In genomic region chr11:326842-327580, GRCh38 we compare ENCODE assay signal across 9 cellular contexts. TPM values are rescaled to one million over a fixed set of nuclear protein-coding genes. Genes with fewer than 3 reads are reported as not detected.
DNase-seq lines count a peak whose midpoint lies in the region; ATAC-seq, FAIRE-seq and TF ChIP-seq lines count a peak whose summit lies in the region.
"Had no signal": no experiment of that assay in that cellular context is flagged by ENCODE, and none has a peak within 500 bp of the region (broad histone marks: within the 10 kb centered on the region; RNA-seq: fewer than 3 reads in every experiment).

No MANE protein-coding gene starts in this region.

- ATAC-seq in GM18502 (IDR thresholded peaks at IDR 0.05; ENCODE audit: poor library complexity, unreplicated experiment) (peak; percentile 74), HG02840 (IDR thresholded peaks at IDR 0.05; ENCODE audit: low FRiP score, unreplicated experiment) (peak; percentile 52)

- peak overlapping the region; percentile 14 for H4K8ac ChIP-seq in mesenchymal stem cell (ENCODE audit: low read length)

- 70% methylated on average over 18 of the region's 19 CpGs for WGBS in mesenchymal stem cell

- peak overlapping the region; percentile 0 for H3K4me2 ChIP-seq in mesenchymal stem cell (ENCODE audit: low read length, poor library complexity, severe bottlenecking)

- no peak for FAIRE-seq in HTR-8/SVneo (lab: Jason Lieb, UNC)
- FAIRE-seq: TTC549 had no signal

- H3K23ac ChIP-seq in mesenchymal stem cell (ENCODE audit: low read length in 2 of 2): no peak overlapping the region

- H3K4me1 ChIP-seq in mesenchymal stem cell (ENCODE audit: control insufficient read depth, insufficient read depth, low read depth, low read length): peaks cover 25% of the 10 kb centered on the region
- H3K4me1 ChIP-seq in stomach smooth muscle (ENCODE audit: control insufficient read depth, insufficient read depth, low read length): peaks cover 38% of the 10 kb centered on the region

- no peak for TF ChIP-seq CTCF in choroid plexus epithelial cell (conservative IDR thresholded peaks at IDR 0.05; ENCODE audit: low read depth, low read length)

- peak overlapping the region; percentile 69 for H3K9ac ChIP-seq in mesenchymal stem cell (ENCODE audit: low read length)
- H3K9ac ChIP-seq in stomach smooth muscle (ENCODE audit: low read length in 2 of 2): peak overlapping the region; percentile 30 to 60

- peak overlapping the region; percentile 92 for H2AK5ac ChIP-seq in mesenchymal stem cell (ENCODE audit: low read length, severe bottlenecking)

- peak overlapping the region; percentile 42 to 49 for H3K4ac ChIP-seq in mesenchymal stem cell (ENCODE audit: low read depth in 1 of 2, low read length in 2 of 2)

- no peak overlapping the region for H2AFZ ChIP-seq in mesenchymal stem cell (ENCODE audit: low read depth, low read length)

- H3K4me3 ChIP-seq in choroid plexus epithelial cell (ENCODE audit: low read depth, low read length) (peak overlapping the region; percentile 4), mesenchymal stem cell (ENCODE audit: insufficient read depth in 1 of 2, low read depth in 1 of 2, low read length in 2 of 2) (peak overlapping the region in 1 of 2 experiments; percentile 24), stomach smooth muscle (ENCODE audit: low read length in 2 of 2) (peak overlapping the region in 1 of 2 donors; percentile 22)

- peak overlapping the region; percentile 76 to 91 for H3K18ac ChIP-seq in mesenchymal stem cell (ENCODE audit: low read depth in 1 of 2, low read length in 2 of 2)

- H3K36me3 ChIP-seq in mesenchymal stem cell (ENCODE audit: control insufficient read depth in 1 of 2, insufficient read depth in 2 of 2, low read depth in 1 of 2, low read length in 2 of 2) (no peaks in the 10 kb centered on the region), stomach smooth muscle (ENCODE audit: control insufficient read depth in 2 of 2, insufficient read depth in 2 of 2, low read length in 2 of 2) (no peaks in the 10 kb centered on the region)

- H2BK120ac ChIP-seq in mesenchymal stem cell (ENCODE audit: low read depth, low read length): peak overlapping the region; percentile 39

- H3K9me3 ChIP-seq in mesenchymal stem cell (ENCODE audit: control insufficient read depth, low read length): no peaks in the 10 kb centered on the region
- no peaks in the 10 kb centered on the region for H3K9me3 ChIP-seq in stomach smooth muscle (ENCODE audit: control insufficient read depth in 2 of 2, low read length in 2 of 2)

- H2BK5ac ChIP-seq in mesenchymal stem cell (ENCODE audit: low read depth, low read length, poor library complexity, severe bottlenecking): no peak overlapping the region

- peak overlapping the region in 1 of 2 experiments; percentile 51 for H3K14ac ChIP-seq in mesenchymal stem cell (ENCODE audit: low read length in 2 of 2)

- peaks cover 2% of the 10 kb centered on the region for H3K79me1 ChIP-seq in mesenchymal stem cell (replicated peaks; ENCODE audit: low read length, poor library complexity, severe bottlenecking)

- H3K27me3 ChIP-seq in mesenchymal stem cell (ENCODE audit: control insufficient read depth in 1 of 2, insufficient read depth in 1 of 2, low read length in 2 of 2) (no peaks in the 10 kb centered on the region), stomach smooth muscle (ENCODE audit: control insufficient read depth in 1 of 2, insufficient read depth in 2 of 2, low read length in 2 of 2) (no peaks in the 10 kb centered on the region)

- peak overlapping the region; percentile 6 to 95 for H2BK12ac ChIP-seq in mesenchymal stem cell (ENCODE audit: low read length in 2 of 2)

- H3K27ac ChIP-seq in mesenchymal stem cell (ENCODE audit: low read length, poor library complexity, severe bottlenecking): peak overlapping the region; percentile 82
- peak overlapping the region; percentile 95 for H3K27ac ChIP-seq in stomach smooth muscle (ENCODE audit: low read length)

- peak overlapping the region; percentile 15 for H2BK15ac ChIP-seq in mesenchymal stem cell (ENCODE audit: low read depth, poor library complexity, severe bottlenecking)

- DNase-seq in T follicular helper cell (ENCODE audit: low read depth) (peak; percentile 40), choroid plexus epithelial cell (ENCODE audit: low read depth) (peak; percentile 94), mesenchymal stem cell (peak; percentile 51), HTR-8/SVneo (ENCODE audit: insufficient read length, low spot score) (no peak), NCI-H526 treated with DMSO at 0.1 percent for 48 hours (lab: John Stamatoyannopoulos, UW) (no peak)

- H4K91ac ChIP-seq in mesenchymal stem cell (ENCODE audit: low read length): peak overlapping the region; percentile 91

RNA-seq across cellular contexts. Expression of gene IFITM3, which starts 6.4 kb away (rescaled TPM):
- polyA plus RNA-seq in mesenchymal stem cell (2013, experiment 1 of 2): 2,969 TPM
- polyA plus RNA-seq in mesenchymal stem cell (2013, experiment 2 of 2): 2,910 TPM

RNA-seq across cellular contexts. Expression of gene IFITM1, which starts 13.2 kb away (rescaled TPM):
- 395 TPM for polyA plus RNA-seq in mesenchymal stem cell (2013, experiment 1 of 2)
- polyA plus RNA-seq in mesenchymal stem cell (2013, experiment 2 of 2): 368 TPM

RNA-seq across cellular contexts. Expression of gene IFITM2, which starts 19.4 kb away (rescaled TPM):
- 1,548 TPM for polyA plus RNA-seq in mesenchymal stem cell (2013, experiment 1 of 2)
- polyA plus RNA-seq in mesenchymal stem cell (2013, experiment 2 of 2): 1,588 TPM

RNA-seq across cellular contexts. Expression of gene IFITM5, which starts 27.7 kb away (rescaled TPM):
- not detected for polyA plus RNA-seq in mesenchymal stem cell (2013, experiment 1 of 2)
- polyA plus RNA-seq in mesenchymal stem cell (2013, experiment 2 of 2): not detected

RNA-seq across cellular contexts. Expression of gene PGGHG, which starts 38.1 kb away (rescaled TPM):
- 35.9 TPM for polyA plus RNA-seq in mesenchymal stem cell (2013, experiment 1 of 2)
- polyA plus RNA-seq in mesenchymal stem cell (2013, experiment 2 of 2): 33.3 TPM

Comparison
In these comparisons a context has a peak if more than half of its experiments do, and no peak if none do; other contexts are left out.
1. DNase-seq: peak in T follicular helper cell (single experiment), choroid plexus epithelial cell (single experiment) and mesenchymal stem cell (single experiment); none in HTR-8/SVneo (single experiment) and NCI-H526 treated with DMSO at 0.1 percent for 48 hours (single experiment).